8 cellular contexts compared by ENCODE assay signal in genomic region chr20:35954200-35954906, GRCh38. TPM values are rescaled to one million over a fixed set of nuclear protein-coding genes. Genes with fewer than 3 reads are reported as not detected.
DNase-seq lines count a peak whose midpoint lies in the region; ATAC-seq and TF ChIP-seq lines count a peak whose summit lies in the region.

Gene SCAND1, minus strand, starts transcription at chr20:35954502. Its CDS starts 218 bp downstream, at chr20:35954284.

- peak; percentile 96 for DNase-seq in GM13977 (ENCODE audit: low spot score)
- peak; percentile 96 for DNase-seq in NCI-H146 treated with DMSO at 0.1 percent for 48 hours (lab: John Stamatoyannopoulos, UW; ENCODE audit: unreplicated experiment)
- peak; percentile 96 for DNase-seq in amniotic epithelial cell (ENCODE audit: low read depth)
- peak; percentile 93 to 96 for DNase-seq in heart right ventricle
- DNase-seq in posterior vena cava (ENCODE audit: low spot score), result peak; percentile 99
- DNase-seq in upper lobe of right lung, result peak; percentile 98

- peak within 1 kb of the TSS; percentile 67 to 98 (median 88) for H3K4me3 ChIP-seq in heart right ventricle
- H3K4me3 ChIP-seq in upper lobe of right lung, result peak within 1 kb of the TSS; percentile 93

- in situ Hi-C loops in GM13977 (cut with MboI; ENCODE audit: low pct_unique_long_range_greater_than_20kb, low sequenced_read_pairs, unreplicated experiment), result no loop called here

- H3K4me1 ChIP-seq in heart right ventricle, result peaks cover 10 to 33% (median 28%) of the 10 kb centered on the region in 9 donors
- peaks cover 25% of the 10 kb centered on the region for H3K4me1 ChIP-seq in upper lobe of right lung

- H3K27ac ChIP-seq in heart right ventricle (peak within 1 kb of the TSS; percentile 91 to 99 (median 98)), upper lobe of right lung (peak within 1 kb of the TSS; percentile 100)

- intact Hi-C loops in T-helper 1 cell treated with Interleukin-12 subunit alpha and Interleukin-12 subunit beta and Interleukin-4 antibody, amounts not matched to agents 30 ng/mL and 1 ng/mL, for 36 hours (cut with micrococcal nuclease), result loop anchor here (1.0 to 10.0 kb wide), 16 partner anchors 41 to 1960 kb away; partner anchors contain the start of genes CEP250, CPNE1, EDEM2 and EIF6
- intact Hi-C loops in heart right ventricle (cut with DNase I) (loop anchor here in 1 of 10 donors (10.0 kb wide), 1 partner anchor 230 kb away; no protein-coding TSS in a partner anchor), posterior vena cava (cut with DNase I) (no loop called here), upper lobe of right lung (cut with DNase I) (no loop called here)

- TF ChIP-seq CTCF in GM13977 (IDR thresholded peaks at IDR 0.05; ENCODE audit: extremely low read depth, insufficient read depth, missing control alignments) (peak; percentile 100), heart right ventricle (IDR thresholded peaks at IDR 0.05) (peak; percentile 95 to 100 (median 98)), upper lobe of right lung (IDR thresholded peaks at IDR 0.05) (peak; percentile 99)

- WGBS in heart right ventricle, 2 donors, result 0% methylated on average over 74 to 76 of the region's 76 CpGs

- ATAC-seq in HG02884 (IDR thresholded peaks at IDR 0.05; ENCODE audit: unreplicated experiment), result peak; percentile 87
- peak; percentile 92 to 97 (median 95) for ATAC-seq in heart right ventricle
- ATAC-seq in upper lobe of right lung, result peak; percentile 97

- peaks cover 0 to 7% (median 0%) of the 10 kb centered on the region in 9 donors for H3K36me3 ChIP-seq in heart right ventricle
- H3K36me3 ChIP-seq in upper lobe of right lung, result no peaks in the 10 kb centered on the region

- H3K9me3 ChIP-seq in heart right ventricle, result no peaks in the 10 kb centered on the region
- H3K9me3 ChIP-seq in upper lobe of right lung, result no peaks in the 10 kb centered on the region

- no peaks in the 10 kb centered on the region for H3K27me3 ChIP-seq in heart right ventricle
- H3K27me3 ChIP-seq in upper lobe of right lung, result no peaks in the 10 kb centered on the region

RNA-seq across cellular contexts. Expression of gene SCAND1, which starts in this region (rescaled TPM):
- total RNA-seq in T-helper 1 cell treated with Interleukin-12 subunit alpha and Interleukin-12 subunit beta and Interleukin-4 antibody, amounts not matched to agents 30 ng/mL and 1 ng/mL, for 36 hours, result 41.0 and 43.3 TPM in 2 replicates
- total RNA-seq in heart right ventricle, result 10 to 100 TPM; 29.9 to 55.8 (median 39.9) TPM
- 100 to 1,000 TPM; 115 to 217 TPM for polyA plus RNA-seq in heart right ventricle
- 10 to 100 TPM; 35.5 to 43.6 TPM for total RNA-seq in posterior vena cava
- 56.2 TPM for total RNA-seq in upper lobe of right lung

Comparison
In these comparisons a context has a peak if more than half of its experiments do, and no peak if none do; other contexts are left out.
1. Peak in every context shown above with its lines: DNase-seq, ATAC-seq, H3K4me3 ChIP-seq and H3K27ac ChIP-seq.